ENCODE assay signal across 1 cellular context in the genomic region with DNA sequence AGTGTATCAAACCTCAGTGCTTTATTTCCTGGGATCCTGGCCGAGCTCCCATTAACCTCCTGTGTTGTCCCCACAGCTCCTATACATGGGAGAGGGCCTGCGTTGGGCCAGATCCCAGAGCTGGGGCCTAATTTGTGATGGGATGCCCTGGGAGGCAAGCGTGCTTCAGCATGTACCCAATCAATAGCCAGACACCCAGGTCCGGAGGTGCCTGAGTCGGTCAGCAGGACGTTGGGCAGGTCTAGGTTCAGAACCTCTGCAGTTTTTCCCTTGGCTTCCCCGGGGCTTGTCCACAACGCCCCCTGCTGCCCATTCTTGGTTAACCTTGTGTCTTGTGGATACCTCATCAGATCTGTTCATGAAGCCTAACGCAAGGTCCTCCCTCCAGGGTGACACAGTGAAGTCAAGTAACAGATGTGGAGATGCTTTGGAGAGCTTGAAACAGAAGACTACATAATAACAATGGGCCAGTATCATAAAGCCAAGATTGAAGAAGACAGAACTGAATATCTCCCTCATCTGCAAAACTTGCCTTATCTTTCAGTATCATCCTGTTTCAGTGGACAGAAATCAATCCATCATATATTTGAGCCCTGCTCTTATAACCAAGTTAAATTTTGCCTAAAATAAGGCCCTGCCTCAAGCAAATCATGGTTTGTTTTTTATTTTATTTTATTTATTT.
TF ChIP-seq lines count a peak whose summit lies in the region.
"Not testable (repeated sequence)": the region's sequence is repeated elsewhere in the genome, so short reads cannot be mapped to it uniquely, and the experiment has no call there.

No MANE protein-coding gene starts in this region.

TF ChIP-seq in HepG2, 621 proteins besides CTCF, POLR2A, EP300 and RAD21 (continued from another document and continues in another):
- TF ChIP-seq, protein P1, sequence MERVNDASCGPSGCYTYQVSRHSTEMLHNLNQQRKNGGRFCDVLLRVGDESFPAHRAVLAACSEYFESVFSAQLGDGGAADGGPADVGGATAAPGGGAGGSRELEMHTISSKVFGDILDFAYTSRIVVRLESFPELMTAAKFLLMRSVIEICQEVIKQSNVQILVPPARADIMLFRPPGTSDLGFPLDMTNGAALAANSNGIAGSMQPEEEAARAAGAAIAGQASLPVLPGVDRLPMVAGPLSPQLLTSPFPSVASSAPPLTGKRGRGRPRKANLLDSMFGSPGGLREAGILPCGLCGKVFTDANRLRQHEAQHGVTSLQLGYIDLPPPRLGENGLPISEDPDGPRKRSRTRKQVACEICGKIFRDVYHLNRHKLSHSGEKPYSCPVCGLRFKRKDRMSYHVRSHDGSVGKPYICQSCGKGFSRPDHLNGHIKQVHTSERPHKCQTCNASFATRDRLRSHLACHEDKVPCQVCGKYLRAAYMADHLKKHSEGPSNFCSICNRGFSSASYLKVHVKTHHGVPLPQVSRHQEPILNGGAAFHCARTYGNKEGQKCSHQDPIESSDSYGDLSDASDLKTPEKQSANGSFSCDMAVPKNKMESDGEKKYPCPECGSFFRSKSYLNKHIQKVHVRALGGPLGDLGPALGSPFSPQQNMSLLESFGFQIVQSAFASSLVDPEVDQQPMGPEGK (CRISPR knock-in tag; IDR thresholded peaks at IDR 0.05) = peak; percentile 34; the same call in 1 of the 2 replicates
- TF ChIP-seq MIXL1 (CRISPR knock-in tag; IDR thresholded peaks at IDR 0.05) = peak; percentile 85; the same call in 1 of the 2 replicates
- TF ChIP-seq ZNF574 (CRISPR knock-in tag; IDR thresholded peaks at IDR 0.05) = peak; percentile 22; the same call in 1 of the 2 replicates
- peak; percentile 47; the same call in 1 of the 2 replicates for TF ChIP-seq CEBPG (CRISPR knock-in tag; IDR thresholded peaks at IDR 0.05)
- peak; percentile 60; the same call in 1 of the 2 replicates for TF ChIP-seq ZNF580 (CRISPR knock-in tag; IDR thresholded peaks at IDR 0.05; ENCODE audit: borderline replicate concordance, low read depth)
- peak; percentile 74; the same call in 1 of the 2 replicates for TF ChIP-seq ZNF124 (CRISPR knock-in tag; IDR thresholded peaks at IDR 0.05)
- TF ChIP-seq RELA (CRISPR knock-in tag; IDR thresholded peaks at IDR 0.05) = 0 out of 2 replicates have a peak, but pooled peaks have one; percentile 60
- not testable (repeated sequence) for TF ChIP-seq SOX13 (IDR thresholded peaks at IDR 0.05)
- TF ChIP-seq SOX13 (CRISPR knock-in tag; conservative IDR thresholded peaks at IDR 0.05 in 1 of 2, IDR thresholded peaks at IDR 0.05 in 1 of 2) = 0 out of 4 replicates have a peak, but pooled peaks of 1 of the 2 experiments have one; percentile 34
- peak; percentile 87 for TF ChIP-seq XRCC5 (optimal IDR thresholded peaks at IDR 0.05; ENCODE audit: low read length)
- peak; percentile 39; the same call in 1 of the 2 replicates for TF ChIP-seq HMG20A (CRISPR knock-in tag; IDR thresholded peaks at IDR 0.05; ENCODE audit: borderline replicate concordance)
- 0 out of 2 replicates have a peak, but pooled peaks have one; percentile 27 for TF ChIP-seq FOXK1 (CRISPR knock-in tag; IDR thresholded peaks at IDR 0.05; ENCODE audit: borderline replicate concordance, low read depth)
- 0 out of 2 replicates have a peak, but pooled peaks have one; percentile 36 for TF ChIP-seq RXRA (CRISPR knock-in tag; IDR thresholded peaks at IDR 0.05)
- peak; percentile 46; the same call in 1 of the 2 replicates for TF ChIP-seq ZNF142 (CRISPR knock-in tag; IDR thresholded peaks at IDR 0.05)
- TF ChIP-seq ZBTB14 (CRISPR knock-in tag; IDR thresholded peaks at IDR 0.05) = 0 out of 2 replicates have a peak, but pooled peaks have one; percentile 19
- 0 out of 2 replicates have a peak, but pooled peaks have one; percentile 22 for TF ChIP-seq ZNF12 (CRISPR knock-in tag; IDR thresholded peaks at IDR 0.05)
- TF ChIP-seq, protein P2, sequence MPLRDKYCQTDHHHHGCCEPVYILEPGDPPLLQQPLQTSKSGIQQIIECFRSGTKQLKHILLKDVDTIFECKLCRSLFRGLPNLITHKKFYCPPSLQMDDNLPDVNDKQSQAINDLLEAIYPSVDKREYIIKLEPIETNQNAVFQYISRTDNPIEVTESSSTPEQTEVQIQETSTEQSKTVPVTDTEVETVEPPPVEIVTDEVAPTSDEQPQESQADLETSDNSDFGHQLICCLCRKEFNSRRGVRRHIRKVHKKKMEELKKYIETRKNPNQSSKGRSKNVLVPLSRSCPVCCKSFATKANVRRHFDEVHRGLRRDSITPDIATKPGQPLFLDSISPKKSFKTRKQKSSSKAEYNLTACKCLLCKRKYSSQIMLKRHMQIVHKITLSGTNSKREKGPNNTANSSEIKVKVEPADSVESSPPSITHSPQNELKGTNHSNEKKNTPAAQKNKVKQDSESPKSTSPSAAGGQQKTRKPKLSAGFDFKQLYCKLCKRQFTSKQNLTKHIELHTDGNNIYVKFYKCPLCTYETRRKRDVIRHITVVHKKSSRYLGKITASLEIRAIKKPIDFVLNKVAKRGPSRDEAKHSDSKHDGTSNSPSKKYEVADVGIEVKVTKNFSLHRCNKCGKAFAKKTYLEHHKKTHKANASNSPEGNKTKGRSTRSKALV (CRISPR knock-in tag; IDR thresholded peaks at IDR 0.05) = peak; percentile 35; the same call in 1 of the 2 replicates
- peak; percentile 97 for TF ChIP-seq STAG1 (CRISPR knock-in tag; IDR thresholded peaks at IDR 0.05)
- TF ChIP-seq SMAD3 (CRISPR knock-in tag; IDR thresholded peaks at IDR 0.05) = peak; percentile 73; the same call in 1 of the 2 replicates
- 0 out of 2 replicates have a peak, but pooled peaks have one; percentile 20 for TF ChIP-seq KDM2A (CRISPR knock-in tag; IDR thresholded peaks at IDR 0.05; ENCODE audit: borderline replicate concordance, low read depth)
- TF ChIP-seq HNF4A (CRISPR knock-in tag; IDR thresholded peaks at IDR 0.05) = 0 out of 2 replicates have a peak, but pooled peaks have one; percentile 13
- peak; percentile 27; the same call in 1 of the 2 replicates for TF ChIP-seq ZNF263 (CRISPR knock-in tag; IDR thresholded peaks at IDR 0.05)
- TF ChIP-seq TARDBP (CRISPR knock-in tag; IDR thresholded peaks at IDR 0.05) = peak; percentile 47; the same call in 1 of the 2 replicates
- TF ChIP-seq KLF11 (CRISPR knock-in tag; IDR thresholded peaks at IDR 0.05) = 0 out of 2 replicates have a peak, but pooled peaks have one; percentile 35
- TF ChIP-seq, protein P3, sequence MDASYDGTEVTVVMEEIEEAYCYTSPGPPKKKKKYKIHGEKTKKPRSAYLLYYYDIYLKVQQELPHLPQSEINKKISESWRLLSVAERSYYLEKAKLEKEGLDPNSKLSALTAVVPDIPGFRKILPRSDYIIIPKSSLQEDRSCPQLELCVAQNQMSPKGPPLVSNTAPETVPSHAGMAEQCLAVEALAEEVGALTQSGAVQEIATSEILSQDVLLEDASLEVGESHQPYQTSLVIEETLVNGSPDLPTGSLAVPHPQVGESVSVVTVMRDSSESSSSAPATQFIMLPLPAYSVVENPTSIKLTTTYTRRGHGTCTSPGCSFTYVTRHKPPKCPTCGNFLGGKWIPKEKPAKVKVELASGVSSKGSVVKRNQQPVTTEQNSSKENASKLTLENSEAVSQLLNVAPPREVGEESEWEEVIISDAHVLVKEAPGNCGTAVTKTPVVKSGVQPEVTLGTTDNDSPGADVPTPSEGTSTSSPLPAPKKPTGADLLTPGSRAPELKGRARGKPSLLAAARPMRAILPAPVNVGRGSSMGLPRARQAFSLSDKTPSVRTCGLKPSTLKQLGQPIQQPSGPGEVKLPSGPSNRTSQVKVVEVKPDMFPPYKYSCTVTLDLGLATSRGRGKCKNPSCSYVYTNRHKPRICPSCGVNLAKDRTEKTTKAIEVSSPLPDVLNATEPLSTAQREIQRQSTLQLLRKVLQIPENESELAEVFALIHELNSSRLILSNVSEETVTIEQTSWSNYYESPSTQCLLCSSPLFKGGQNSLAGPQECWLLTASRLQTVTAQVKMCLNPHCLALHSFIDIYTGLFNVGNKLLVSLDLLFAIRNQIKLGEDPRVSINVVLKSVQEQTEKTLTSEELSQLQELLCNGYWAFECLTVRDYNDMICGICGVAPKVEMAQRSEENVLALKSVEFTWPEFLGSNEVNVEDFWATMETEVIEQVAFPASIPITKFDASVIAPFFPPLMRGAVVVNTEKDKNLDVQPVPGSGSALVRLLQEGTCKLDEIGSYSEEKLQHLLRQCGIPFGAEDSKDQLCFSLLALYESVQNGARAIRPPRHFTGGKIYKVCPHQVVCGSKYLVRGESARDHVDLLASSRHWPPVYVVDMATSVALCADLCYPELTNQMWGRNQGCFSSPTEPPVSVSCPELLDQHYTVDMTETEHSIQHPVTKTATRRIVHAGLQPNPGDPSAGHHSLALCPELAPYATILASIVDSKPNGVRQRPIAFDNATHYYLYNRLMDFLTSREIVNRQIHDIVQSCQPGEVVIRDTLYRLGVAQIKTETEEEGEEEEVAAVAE (CRISPR knock-in tag; IDR thresholded peaks at IDR 0.05; ENCODE audit: borderline replicate concordance) = peak; percentile 78; the same call in 1 of the 2 replicates
- TF ChIP-seq KAT8 (CRISPR knock-in tag; IDR thresholded peaks at IDR 0.05) = peak; percentile 51; the same call in 1 of the 2 replicates
- peak; percentile 65; the same call in 1 of the 2 replicates for TF ChIP-seq ZNF614 (CRISPR knock-in tag; IDR thresholded peaks at IDR 0.05; ENCODE audit: borderline replicate concordance)
- TF ChIP-seq GABPB1 (CRISPR knock-in tag; IDR thresholded peaks at IDR 0.05) = peak; percentile 16; the same call in 1 of the 2 replicates
- peak; percentile 83; the same call in 1 of the 2 replicates for TF ChIP-seq CBX5 (CRISPR knock-in tag; IDR thresholded peaks at IDR 0.05; ENCODE audit: borderline replicate concordance)
- TF ChIP-seq, protein P4, sequence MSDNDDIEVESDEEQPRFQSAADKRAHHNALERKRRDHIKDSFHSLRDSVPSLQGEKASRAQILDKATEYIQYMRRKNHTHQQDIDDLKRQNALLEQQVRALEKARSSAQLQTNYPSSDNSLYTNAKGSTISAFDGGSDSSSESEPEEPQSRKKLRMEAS (IDR thresholded peaks at IDR 0.05) = peak; percentile 21; the same call in 1 of the 2 replicates
- peak; percentile 35; the same call in 1 of the 2 replicates for TF ChIP-seq ZFX (CRISPR knock-in tag; IDR thresholded peaks at IDR 0.05; ENCODE audit: low read depth)
- TF ChIP-seq ZNF556 (CRISPR knock-in tag; IDR thresholded peaks at IDR 0.05; ENCODE audit: borderline replicate concordance) = peak; percentile 55; the same call in 1 of the 2 replicates
- TF ChIP-seq IRF2 (CRISPR knock-in tag; IDR thresholded peaks at IDR 0.05) = peak; percentile 84
